ENCODE assay signal across 16 cellular contexts in the genomic region with DNA sequence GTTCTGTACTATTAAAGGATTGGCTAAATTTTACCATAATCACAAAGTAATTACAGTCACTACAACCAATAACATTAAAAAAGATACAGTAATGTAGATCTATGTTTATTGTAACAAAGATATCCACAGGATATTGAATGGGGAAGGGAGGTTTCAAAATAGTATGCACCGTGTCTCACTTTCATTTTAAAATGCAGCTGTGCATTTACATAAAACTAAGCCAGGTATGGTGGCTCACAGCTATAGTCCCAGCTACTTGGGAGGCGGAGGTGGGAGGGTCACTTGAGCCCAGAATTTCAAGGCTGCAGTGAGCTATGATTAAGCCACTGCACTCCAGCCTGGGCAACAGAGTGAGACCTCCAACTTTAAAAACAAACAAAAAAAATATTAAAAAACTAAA. TPM values are rescaled to one million over a fixed set of nuclear protein-coding genes. Genes with fewer than 3 reads are reported as not detected.
DNase-seq lines count a peak whose midpoint lies in the region; ATAC-seq lines count a peak whose summit lies in the region.
"Had no signal": no experiment of that assay in that cellular context is flagged by ENCODE, and none has a peak within 500 bp of the region (broad histone marks: within the 10 kb centered on the region; RNA-seq: fewer than 3 reads in every experiment).

No MANE protein-coding gene starts in this region.

- no peaks in the 10 kb centered on the region for H3K27me3 Mint-ChIP-seq in activated CD4-positive, alpha-beta T cell treated with anti-CD3 and anti-CD28 coated beads, Interleukin-2, amount 10 ng/mL, durations not matched to agents 24 days and 14 days

- no peak overlapping the region for H3K27ac Mint-ChIP-seq in activated CD4-positive, alpha-beta T cell treated with anti-CD3 and anti-CD28 coated beads, Interleukin-2, amount 10 ng/mL, durations not matched to agents 24 days and 14 days
- H3K27ac Mint-ChIP-seq: HFFc6; stimulated activated effector memory CD8-positive, alpha-beta T cell treated with anti-CD3 and anti-CD28 coated beads, Interleukin-12 subunit alpha, Interleukin-12 subunit beta, amount 100 ng/mL, for 72 hours had no signal

- DNase-seq in activated CD4-positive, alpha-beta T cell treated with anti-CD3 and anti-CD28 coated beads, Interleukin-2, amount 10 ng/mL, durations not matched to agents 24 days and 14 days, result no peak
- no peak for DNase-seq in NCI-H510A treated with DMSO at 0.1 percent for 48 hours (lab: John Stamatoyannopoulos, UW)
- DNase-seq in NCI-H226, result no peak
- DNase-seq: activated T-cell treated with anti-CD3 and anti-CD28 coated beads, Interleukin-2, amount 50 U/mL, for 4 hours; amygdala; dermis blood vessel endothelial cell; HFFc6; NCI-H146; NCI-H69 had no signal

- peaks cover 4% of the 10 kb centered on the region for H3K4me1 Mint-ChIP-seq in activated CD4-positive, alpha-beta T cell treated with anti-CD3 and anti-CD28 coated beads, Interleukin-2, amount 10 ng/mL, durations not matched to agents 24 days and 14 days
- H3K4me1 Mint-ChIP-seq: stimulated activated effector memory CD8-positive, alpha-beta T cell treated with anti-CD3 and anti-CD28 coated beads, Interleukin-12 subunit alpha, Interleukin-12 subunit beta, amount 100 ng/mL, for 72 hours had no signal

- peak; percentile 99 for ATAC-seq in GM18498 (IDR thresholded peaks at IDR 0.05; ENCODE audit: unreplicated experiment)
- peak; percentile 87 for ATAC-seq in GM19438 (IDR thresholded peaks at IDR 0.05; ENCODE audit: low read depth, unreplicated experiment)
- peak; percentile 98 for ATAC-seq in HG02678 (IDR thresholded peaks at IDR 0.05; ENCODE audit: unreplicated experiment)
- peak; percentile 78 for ATAC-seq in HG03520 (IDR thresholded peaks at IDR 0.05; ENCODE audit: unreplicated experiment)
- no peak for ATAC-seq in HG03196 (IDR thresholded peaks at IDR 0.05; ENCODE audit: unreplicated experiment)
- ATAC-seq: activated T-cell treated with anti-CD3 and anti-CD28 coated beads, Interleukin-2, amount 50 U/mL, for 4 hours; stimulated activated effector memory CD8-positive, alpha-beta T cell treated with anti-CD3 and anti-CD28 coated beads, Interleukin-12 subunit alpha, Interleukin-12 subunit beta, amount 100 ng/mL, for 72 hours had no signal

- H3K9me3 Mint-ChIP-seq in activated CD4-positive, alpha-beta T cell treated with anti-CD3 and anti-CD28 coated beads, Interleukin-2, amount 10 ng/mL, durations not matched to agents 24 days and 14 days, result no peaks in the 10 kb centered on the region
- H3K9me3 Mint-ChIP-seq: activated T-cell treated with anti-CD3 and anti-CD28 coated beads, Interleukin-2, amount 50 U/mL, for 4 hours; HFFc6; stimulated activated effector memory CD8-positive, alpha-beta T cell treated with anti-CD3 and anti-CD28 coated beads, Interleukin-12 subunit alpha, Interleukin-12 subunit beta, amount 100 ng/mL, for 72 hours had no signal

- no peak overlapping the region for H3K4me3 Mint-ChIP-seq in activated CD4-positive, alpha-beta T cell treated with anti-CD3 and anti-CD28 coated beads, Interleukin-2, amount 10 ng/mL, durations not matched to agents 24 days and 14 days
- H3K4me3 Mint-ChIP-seq: activated T-cell treated with anti-CD3 and anti-CD28 coated beads, Interleukin-2, amount 50 U/mL, for 4 hours; HFFc6; stimulated activated effector memory CD8-positive, alpha-beta T cell treated with anti-CD3 and anti-CD28 coated beads, Interleukin-12 subunit alpha, Interleukin-12 subunit beta, amount 100 ng/mL, for 72 hours had no signal

- intact Hi-C loops in activated CD4-positive, alpha-beta T cell treated with anti-CD3 and anti-CD28 coated beads, Interleukin-2, amount 10 ng/mL, durations not matched to agents 24 days and 14 days (cut with micrococcal nuclease), result no loop called here

- H3K36me3 Mint-ChIP-seq in activated CD4-positive, alpha-beta T cell treated with anti-CD3 and anti-CD28 coated beads, Interleukin-2, amount 10 ng/mL, durations not matched to agents 24 days and 14 days (ENCODE audit: low read depth), result peaks cover 73% of the 10 kb centered on the region

RNA-seq across cellular contexts. Expression of gene SRP72, which starts 8.5 kb away (rescaled TPM):
- 202 and 209 TPM in 2 replicates for total RNA-seq in activated CD4-positive, alpha-beta T cell treated with anti-CD3 and anti-CD28 coated beads, Interleukin-2, amount 10 ng/mL, durations not matched to agents 24 days and 14 days

RNA-seq across cellular contexts. Expression of gene ARL9, which starts 29.7 kb away (rescaled TPM):
- 0.07 TPM in 1 of 2 replicates, not detected in the other for total RNA-seq in activated CD4-positive, alpha-beta T cell treated with anti-CD3 and anti-CD28 coated beads, Interleukin-2, amount 10 ng/mL, durations not matched to agents 24 days and 14 days
- total RNA-seq: dermis blood vessel endothelial cell, vagina had no signal

RNA-seq across cellular contexts. Expression of gene PAICS, which starts 39.9 kb away (rescaled TPM):
- total RNA-seq in activated CD4-positive, alpha-beta T cell treated with anti-CD3 and anti-CD28 coated beads, Interleukin-2, amount 10 ng/mL, durations not matched to agents 24 days and 14 days, result 365 and 383 TPM in 2 replicates

RNA-seq across cellular contexts. Expression of gene PPAT, which starts 40.5 kb away (rescaled TPM):
- 60.8 and 63.6 TPM in 2 replicates for total RNA-seq in activated CD4-positive, alpha-beta T cell treated with anti-CD3 and anti-CD28 coated beads, Interleukin-2, amount 10 ng/mL, durations not matched to agents 24 days and 14 days
